Comparison of ENCODE assay signal across 17 cellular contexts in genomic region chr7:55034776-55035175, GRCh38. TPM values are rescaled to one million over a fixed set of nuclear protein-coding genes. Genes with fewer than 3 reads are reported as not detected.
"Had no signal": no experiment of that assay in that cellular context is flagged by ENCODE, and none has a peak within 500 bp of the region (broad histone marks: within the 10 kb centered on the region; RNA-seq: fewer than 3 reads in every experiment).

No MANE protein-coding gene starts in this region.

- H3K27me3 ChIP-seq: right atrium auricular region, transverse colon had no signal

- H3K27me3 Mint-ChIP-seq: dendritic cell treated with granulocyte-macrophage colony-stimulating factor and Interleukin-4, amounts not matched to agents 40 ng/mL and 50 ng/mL, for 4 days had no signal

- H3K27ac Mint-ChIP-seq: activated CD4-positive, alpha-beta T cell treated with anti-CD3 and anti-CD28 coated beads, Interleukin-2, amount 10 ng/mL, durations not matched to agents 7 days and 5 days; activated naive CD8-positive, alpha-beta T cell treated with anti-CD3 and anti-CD28 coated beads, Interleukin-2, amount 10 ng/mL, durations not matched to agents 7 days and 5 days; activated T-helper 1 cell treated with anti-CD3 and anti-CD28 coated beads, Interleukin-12 subunit alpha, Interleukin-12 subunit beta, Interleukin-2, Interleukin-4 antibody, amounts not matched to agents 30 ng/mL and 10 ng/mL and 1 ng/mL, durations not matched to agents 14 hours and 24 hours and 36 hours; dendritic cell treated with granulocyte-macrophage colony-stimulating factor and Interleukin-4, amounts not matched to agents 40 ng/mL and 50 ng/mL, for 4 days; effector memory CD8-positive, alpha-beta T cell; naive thymus-derived CD4-positive, alpha-beta T cell had no signal

- H3K4me1 Mint-ChIP-seq: activated CD4-positive, alpha-beta T cell treated with anti-CD3 and anti-CD28 coated beads, Interleukin-2, amount 10 ng/mL, durations not matched to agents 7 days and 5 days; activated naive CD8-positive, alpha-beta T cell treated with anti-CD3 and anti-CD28 coated beads, Interleukin-2, amount 10 ng/mL, durations not matched to agents 7 days and 5 days; naive thymus-derived CD4-positive, alpha-beta T cell had no signal

- H3K27ac ChIP-seq: right atrium auricular region had no signal

- H3K9me3 ChIP-seq: mucosa of descending colon, right atrium auricular region, transverse colon had no signal

- H3K4me3 ChIP-seq: mucosa of descending colon, right atrium auricular region, transverse colon had no signal

- ATAC-seq: effector memory CD8-positive, alpha-beta T cell; naive thymus-derived CD4-positive, alpha-beta T cell had no signal

- FAIRE-seq: islet of Langerhans, small intestine had no signal

- DNase-seq: activated CD4-positive, alpha-beta T cell treated with anti-CD3 and anti-CD28 coated beads, Interleukin-2, amount 10 ng/mL, durations not matched to agents 7 days and 5 days; activated naive CD4-positive, alpha-beta T cell; activated naive CD8-positive, alpha-beta T cell treated with anti-CD3 and anti-CD28 coated beads, Interleukin-2, amount 10 ng/mL, durations not matched to agents 7 days and 5 days; cerebellar nuclear complex; effector memory CD8-positive, alpha-beta T cell; mucosa of descending colon; naive thymus-derived CD4-positive, alpha-beta T cell; stimulated activated CD4-positive, alpha-beta T cell treated with anti-CD3 and anti-CD28 coated beads, Interleukin-4, amount 100 ng/mL, for 24 hours; stimulated activated naive CD4-positive, alpha-beta T cell treated with Interleukin-2 at 50 U/mL for 16 hours; substantia nigra; transverse colon had no signal

- H3K4me3 Mint-ChIP-seq: activated CD4-positive, alpha-beta T cell treated with anti-CD3 and anti-CD28 coated beads, Interleukin-2, amount 10 ng/mL, durations not matched to agents 7 days and 5 days; activated naive CD8-positive, alpha-beta T cell treated with anti-CD3 and anti-CD28 coated beads, Interleukin-2, amount 10 ng/mL, durations not matched to agents 7 days and 5 days; activated T-helper 1 cell treated with anti-CD3 and anti-CD28 coated beads, Interleukin-12 subunit alpha, Interleukin-12 subunit beta, Interleukin-2, Interleukin-4 antibody, amounts not matched to agents 30 ng/mL and 10 ng/mL and 1 ng/mL, durations not matched to agents 14 hours and 24 hours and 36 hours; dendritic cell treated with granulocyte-macrophage colony-stimulating factor and Interleukin-4, amounts not matched to agents 40 ng/mL and 50 ng/mL, for 4 days; effector memory CD8-positive, alpha-beta T cell; naive thymus-derived CD4-positive, alpha-beta T cell had no signal

- H3K36me3 Mint-ChIP-seq: activated naive CD8-positive, alpha-beta T cell treated with anti-CD3 and anti-CD28 coated beads, Interleukin-2, amount 10 ng/mL, durations not matched to agents 7 days and 5 days; naive thymus-derived CD4-positive, alpha-beta T cell had no signal

- H3K9me3 Mint-ChIP-seq: activated CD4-positive, alpha-beta T cell treated with anti-CD3 and anti-CD28 coated beads, Interleukin-2, amount 10 ng/mL, durations not matched to agents 7 days and 5 days; activated naive CD8-positive, alpha-beta T cell treated with anti-CD3 and anti-CD28 coated beads, Interleukin-2, amount 10 ng/mL, durations not matched to agents 7 days and 5 days; activated T-helper 1 cell treated with anti-CD3 and anti-CD28 coated beads, Interleukin-12 subunit alpha, Interleukin-12 subunit beta, Interleukin-2, Interleukin-4 antibody, amounts not matched to agents 30 ng/mL and 10 ng/mL and 1 ng/mL, durations not matched to agents 14 hours and 24 hours and 36 hours; dendritic cell treated with granulocyte-macrophage colony-stimulating factor and Interleukin-4, amounts not matched to agents 40 ng/mL and 50 ng/mL, for 4 days; effector memory CD8-positive, alpha-beta T cell had no signal

- H3K36me3 ChIP-seq: right atrium auricular region, transverse colon had no signal

RNA-seq across cellular contexts. Expression of gene EGFR, which starts 16.0 kb away (rescaled TPM):
- total RNA-seq: activated CD4-positive, alpha-beta T cell treated with anti-CD3 and anti-CD28 coated beads, Interleukin-2, amount 10 ng/mL, durations not matched to agents 7 days and 5 days; activated CD8-positive, alpha-beta memory T cell treated with anti-CD3 and anti-CD28 coated beads for 36 hours; activated naive CD8-positive, alpha-beta T cell treated with anti-CD3 and anti-CD28 coated beads, Interleukin-2, amount 10 ng/mL, durations not matched to agents 7 days and 5 days had no signal
- polyA plus RNA-seq: naive thymus-derived CD4-positive, alpha-beta T cell had no signal
